8 cellular contexts compared by ENCODE assay signal in the genomic region with DNA sequence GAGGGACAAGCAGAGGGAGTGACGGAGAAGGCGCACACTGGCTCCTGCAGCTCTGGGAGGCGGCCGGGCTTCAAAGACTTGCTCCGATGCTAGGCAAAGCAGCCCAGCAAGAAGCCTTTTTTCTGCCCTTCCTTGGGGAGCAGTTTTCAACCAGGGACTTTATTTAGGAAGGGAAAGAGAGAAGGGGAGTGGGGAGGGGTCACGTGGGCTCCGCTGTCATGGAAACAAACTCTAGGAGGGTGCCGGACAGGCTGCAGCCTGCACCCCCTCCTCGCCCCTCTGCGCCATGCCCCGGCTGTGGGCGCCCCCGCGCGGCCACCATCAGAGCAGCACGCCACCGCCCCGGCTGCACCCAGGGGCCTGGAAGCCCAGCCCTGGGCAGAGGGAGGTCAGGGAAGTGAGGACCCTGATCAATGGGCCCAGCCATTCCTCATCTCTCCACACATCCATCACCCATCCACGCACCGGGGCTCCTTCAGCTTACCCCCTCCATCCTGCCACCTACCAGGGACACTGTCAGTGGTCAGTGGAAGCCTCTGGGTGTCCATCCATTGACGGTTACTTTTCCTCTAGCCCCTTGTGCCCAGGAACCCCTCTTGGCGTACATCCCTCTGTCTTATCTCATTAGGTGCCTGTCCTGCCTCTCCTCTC.
A peak's percentile ranks its signal among the peaks of the same experiment; 100 is the strongest.
DNase-seq lines count a peak whose midpoint lies in the region; ATAC-seq, FAIRE-seq and TF ChIP-seq lines count a peak whose summit lies in the region.

No MANE protein-coding gene starts in this region.

- POLR2A ChIA-PET in CD8-positive, alpha-beta memory T cell (lab: Charles Lee) = interaction anchor here (1.0 to 1.5 kb wide), 2 partner anchors 31 to 50 kb away, joined by 4 to 7 read pairs; no protein-coding TSS in a partner anchor
- POLR2A ChIA-PET in HepG2 (lab: Yijun Ruan, JAX) = no interaction called here

- peaks cover 9% of the 10 kb centered on the region for H3K4me1 ChIP-seq in CD8-positive, alpha-beta memory T cell (ENCODE audit: insufficient read depth, low read length)
- H3K4me1 ChIP-seq in HepG2 (ENCODE audit: insufficient read depth, low read length) = no peaks in the 10 kb centered on the region

- TF ChIP-seq POLR2A in HepG2 (IDR thresholded peaks at IDR 0.05; ENCODE audit: insufficient read depth in 1 of 2, low read depth in 2 of 2, low read length in 2 of 2) = no peak

- no peak for TF ChIP-seq EP300 in HepG2 (IDR thresholded peaks at IDR 0.05; ENCODE audit: low read depth in 2 of 2, low read length in 2 of 2)
- TF ChIP-seq EP300 in HepG2 (CRISPR knock-in tag; IDR thresholded peaks at IDR 0.05; ENCODE audit: borderline replicate concordance) = no peak

- H3K9me3 ChIP-seq in CD8-positive, alpha-beta memory T cell (ENCODE audit: low read length) = no peaks in the 10 kb centered on the region
- H3K9me3 ChIP-seq in HepG2 (ENCODE audit: low read length) = no peaks in the 10 kb centered on the region

- H3K79me2 ChIP-seq in HepG2 (ENCODE audit: insufficient read depth, low read length) = no peaks in the 10 kb centered on the region

- no peaks in the 10 kb centered on the region for H3K9me3 Mint-ChIP-seq in CD8-positive, alpha-beta memory T cell
- H3K9me3 Mint-ChIP-seq in central memory CD8-positive, alpha-beta T cell = no peaks in the 10 kb centered on the region

- TF ChIP-seq CTCF in HepG2 (CRISPR knock-in tag; IDR thresholded peaks at IDR 0.05) = peak; percentile 93

- H3K36me3 Mint-ChIP-seq in CD8-positive, alpha-beta memory T cell = no peaks in the 10 kb centered on the region
- peaks cover 1% of the 10 kb centered on the region for H3K36me3 Mint-ChIP-seq in central memory CD8-positive, alpha-beta T cell (ENCODE audit: insufficient read depth)

- H3K27me3 ChIP-seq in CD8-positive, alpha-beta memory T cell (ENCODE audit: insufficient read depth, low read length, poor library complexity, severe bottlenecking) = no peaks in the 10 kb centered on the region
- H3K27me3 ChIP-seq in HepG2 (ENCODE audit: control insufficient read depth in 1 of 2, insufficient read depth in 2 of 2, low read length in 2 of 2) = peaks cover 16 to 77% of the 10 kb centered on the region in 2 experiments

- H3K4me2 ChIP-seq in HepG2 (ENCODE audit: low read depth, low read length) = peak overlapping the region; percentile 28

- TF ChIP-seq RAD21 in HepG2 (CRISPR knock-in tag; IDR thresholded peaks at IDR 0.05) = peak; percentile 90

- peak overlapping the region; percentile 27 for H3K4me3 ChIP-seq in CD8-positive, alpha-beta memory T cell (ENCODE audit: low read length)
- H3K4me3 ChIP-seq in HepG2 (replicated peaks in 1 of 3; ENCODE audit: insufficient read depth in 1 of 3, low read depth in 2 of 3, low read length in 3 of 3) = no peak overlapping the region

- WGBS in HepG2 (ENCODE audit: low lambda C conversion rate) = 17% methylated on average over 19 of the region's 22 CpGs

- peaks cover 3 to 6% (median 5%) of the 10 kb centered on the region in 3 donors for H3K4me1 Mint-ChIP-seq in CD8-positive, alpha-beta memory T cell
- no peaks in the 10 kb centered on the region for H3K4me1 Mint-ChIP-seq in central memory CD8-positive, alpha-beta T cell

- peak overlapping the region; percentile 8 to 86 (median 65) for H3K4me3 Mint-ChIP-seq in CD8-positive, alpha-beta memory T cell
- H3K4me3 Mint-ChIP-seq in central memory CD8-positive, alpha-beta T cell = peak overlapping the region; percentile 41

- no peak overlapping the region for H2AFZ ChIP-seq in HepG2 (ENCODE audit: low read length)

- CTCF ChIA-PET in CD8-positive, alpha-beta memory T cell (lab: Charles Lee) = interaction anchor here (0.8 to 4.2 kb wide), 34 partner anchors 11 to 185 kb away, joined by 3 to 37 read pairs (median 6); partner anchors contain the start of gene CCDC167
- CTCF ChIA-PET in HepG2 (lab: Yijun Ruan, JAX; ENCODE audit: low intra/inter-chr PET ratio, low total read pairs) = interaction anchor here (1.5 to 3.6 kb wide), 3 partner anchors 28 to 82 kb away, joined by 4 to 28 read pairs (median 4); no protein-coding TSS in a partner anchor

- ATAC-seq in GM21737 (IDR thresholded peaks at IDR 0.05; ENCODE audit: unreplicated experiment) (peak; percentile 44), HepG2 (peak; percentile 92)
- ATAC-seq in central memory CD8-positive, alpha-beta T cell (replicated peaks; ENCODE audit: extremely low read depth, poor library complexity, severe bottlenecking) = peak; percentile 87

- intact Hi-C loops in HepG2 (cut with micrococcal nuclease; ENCODE audit: unreplicated experiment) = loop anchor here (1.0 to 10.0 kb wide), 3 partner anchors 28 to 192 kb away; no protein-coding TSS in a partner anchor

- no peaks in the 10 kb centered on the region for H3K36me3 ChIP-seq in CD8-positive, alpha-beta memory T cell (ENCODE audit: insufficient read depth, low read length)
- H3K36me3 ChIP-seq in HepG2 (replicated peaks in 1 of 2; ENCODE audit: control insufficient read depth in 1 of 2, insufficient read depth in 2 of 2, low read length in 2 of 2) = no peaks in the 10 kb centered on the region

- FAIRE-seq in HepG2 (lab: Jason Lieb, UNC) = no peak

- no peaks in the 10 kb centered on the region for H4K20me1 ChIP-seq in HepG2 (ENCODE audit: insufficient read depth, low read length)

- in situ Hi-C loops in HepG2 (cut with HindIII; ENCODE audit: extremely low pct_ligation_motif_present, low pct_unique_long_range_greater_than_20kb) = loop anchor here (5.0 kb wide), 1 partner anchor 79 kb away; no protein-coding TSS in a partner anchor

- no peak overlapping the region for H3K27ac ChIP-seq in CD8-positive, alpha-beta memory T cell (ENCODE audit: low read depth, low read length)
- H3K27ac ChIP-seq in HepG2 (ENCODE audit: extremely low read length, insufficient read depth, low read length) = no peak overlapping the region

- no peak overlapping the region for H3K9ac ChIP-seq in HepG2 (ENCODE audit: insufficient read depth, low read depth, low read length)

- no TSS peak for BruUV-seq in HepG2 (replicated peaks; lab: Mats Ljungman, UMichigan)

- DNase-seq in CD8-positive, alpha-beta memory T cell = peak; percentile 62 to 80 (median 65)
- DNase-seq in NCI-H1694 treated with DMSO at 0.1 percent for 48 hours (lab: John Stamatoyannopoulos, UW) = peak; percentile 85
- DNase-seq in activated CD4-positive, alpha-beta T cell treated with anti-CD3 and anti-CD28 coated beads for 1 hour = peak; percentile 60
- DNase-seq in central memory CD8-positive, alpha-beta T cell (ENCODE audit: low spot score in 2 of 2) = peak; percentile 61 to 65
- DNase-seq in HepG2 (ENCODE audit: low spot score) = no peak
- DNase-seq in stimulated activated CD4-positive, alpha-beta T cell treated with anti-CD3 and anti-CD28 coated beads, TNF-alpha, amount 100 ng/mL, for 1 hour (ENCODE audit: low read depth in 3 of 3, low spot score in 1 of 3) = peak; percentile 17 to 71 (median 49)
- DNase-seq in SW 1271 (lab: John Stamatoyannopoulos, UW) = no peak

- H3K27ac Mint-ChIP-seq in CD8-positive, alpha-beta memory T cell = peak overlapping the region in 5 of 8 donors; percentile 74 to 83 (median 77)
- no peak overlapping the region for H3K27ac Mint-ChIP-seq in central memory CD8-positive, alpha-beta T cell (ENCODE audit: low read depth)

- peaks cover 6 to 12% of the 10 kb centered on the region in 2 donors for H3K27me3 Mint-ChIP-seq in CD8-positive, alpha-beta memory T cell
- peaks cover 11% of the 10 kb centered on the region for H3K27me3 Mint-ChIP-seq in central memory CD8-positive, alpha-beta T cell

TF ChIP-seq in HepG2, 621 proteins besides CTCF, POLR2A, EP300 and RAD21 (continues in another document):
- TF ChIP-seq HMGXB4 (CRISPR knock-in tag; IDR thresholded peaks at IDR 0.05; ENCODE audit: borderline replicate concordance in 1 of 2, low read depth in 1 of 2) = 0 out of 4 replicates have a peak, but pooled peaks of 1 of the 2 experiments have one; percentile 39
- TF ChIP-seq, protein P1, sequence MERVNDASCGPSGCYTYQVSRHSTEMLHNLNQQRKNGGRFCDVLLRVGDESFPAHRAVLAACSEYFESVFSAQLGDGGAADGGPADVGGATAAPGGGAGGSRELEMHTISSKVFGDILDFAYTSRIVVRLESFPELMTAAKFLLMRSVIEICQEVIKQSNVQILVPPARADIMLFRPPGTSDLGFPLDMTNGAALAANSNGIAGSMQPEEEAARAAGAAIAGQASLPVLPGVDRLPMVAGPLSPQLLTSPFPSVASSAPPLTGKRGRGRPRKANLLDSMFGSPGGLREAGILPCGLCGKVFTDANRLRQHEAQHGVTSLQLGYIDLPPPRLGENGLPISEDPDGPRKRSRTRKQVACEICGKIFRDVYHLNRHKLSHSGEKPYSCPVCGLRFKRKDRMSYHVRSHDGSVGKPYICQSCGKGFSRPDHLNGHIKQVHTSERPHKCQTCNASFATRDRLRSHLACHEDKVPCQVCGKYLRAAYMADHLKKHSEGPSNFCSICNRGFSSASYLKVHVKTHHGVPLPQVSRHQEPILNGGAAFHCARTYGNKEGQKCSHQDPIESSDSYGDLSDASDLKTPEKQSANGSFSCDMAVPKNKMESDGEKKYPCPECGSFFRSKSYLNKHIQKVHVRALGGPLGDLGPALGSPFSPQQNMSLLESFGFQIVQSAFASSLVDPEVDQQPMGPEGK (CRISPR knock-in tag; IDR thresholded peaks at IDR 0.05) = peak; percentile 43
- TF ChIP-seq RBAK (CRISPR knock-in tag; IDR thresholded peaks at IDR 0.05) = no peak
- TF ChIP-seq, protein P2, sequence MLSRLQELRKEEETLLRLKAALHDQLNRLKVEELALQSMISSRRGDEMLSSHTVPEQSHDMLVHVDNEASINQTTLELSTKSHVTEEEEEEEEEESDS (CRISPR knock-in tag; IDR thresholded peaks at IDR 0.05; ENCODE audit: borderline replicate concordance) = no peak
- TF ChIP-seq REPIN1 (CRISPR knock-in tag; IDR thresholded peaks at IDR 0.05; ENCODE audit: borderline replicate concordance, low read depth) = peak; percentile 52; the same call in 1 of the 2 replicates
- TF ChIP-seq FOXC1 (CRISPR knock-in tag; IDR thresholded peaks at IDR 0.05; ENCODE audit: borderline replicate concordance) = no peak
- TF ChIP-seq HNRNPK (IDR thresholded peaks at IDR 0.05; ENCODE audit: low read depth, low read length, poor library complexity, severe bottlenecking) = peak; percentile 83
- no peak for TF ChIP-seq HDAC6 (IDR thresholded peaks at IDR 0.05; ENCODE audit: low read depth, low read length)
- TF ChIP-seq REL (CRISPR knock-in tag; conservative IDR thresholded peaks at IDR 0.05) = no peak

Comparison
In these comparisons a context has a peak if more than half of its experiments do, and no peak if none do; other contexts are left out.
1. DNase-seq: peak in CD8-positive, alpha-beta memory T cell (5 of 5), NCI-H1694 treated with DMSO at 0.1 percent for 48 hours (single experiment), activated CD4-positive, alpha-beta T cell treated with anti-CD3 and anti-CD28 coated beads for 1 hour (single experiment), central memory CD8-positive, alpha-beta T cell (2 of 2) and stimulated activated CD4-positive, alpha-beta T cell treated with anti-CD3 and anti-CD28 coated beads, TNF-alpha, amount 100 ng/mL, for 1 hour (3 of 3); none in HepG2 (single experiment) and SW 1271 (0 of 2).
2. Peak in every context shown above with its lines, with median percentiles within 50 percentile points of each other: ATAC-seq.